In the genomic region with DNA sequence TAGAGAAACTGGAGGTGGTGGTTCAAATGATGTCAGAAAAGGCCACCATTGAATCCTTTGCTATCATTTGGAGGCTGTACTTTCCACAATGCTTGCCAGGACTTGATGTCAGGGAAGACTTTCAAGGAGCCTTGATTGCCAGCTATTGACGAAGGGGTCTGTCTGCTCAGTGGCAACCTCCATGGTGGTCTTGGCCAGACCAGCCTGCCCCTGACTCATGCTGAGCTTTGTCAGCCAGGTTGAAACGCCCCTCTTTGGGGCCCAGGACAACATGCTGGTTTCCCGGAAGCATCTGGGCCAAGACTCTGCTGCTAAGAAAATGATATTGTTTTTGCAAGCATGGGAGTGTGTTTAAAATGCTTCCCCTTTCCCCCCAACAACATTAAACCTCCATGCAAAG, we compare ENCODE assay signal across 22 cellular contexts. TPM values are rescaled to one million over a fixed set of nuclear protein-coding genes. Genes with fewer than 3 reads are reported as not detected.
DNase-seq lines count a peak whose midpoint lies in the region; ATAC-seq, FAIRE-seq and TF ChIP-seq lines count a peak whose summit lies in the region.
"Had no signal": no experiment of that assay in that cellular context is flagged by ENCODE, and none has a peak within 500 bp of the region (broad histone marks: within the 10 kb centered on the region; RNA-seq: fewer than 3 reads in every experiment).

No MANE protein-coding gene starts in this region.

- TF ChIP-seq POLR2A in endothelial cell of umbilical vein (IDR thresholded peaks at IDR 0.05; ENCODE audit: low read depth, low read length) (no peak), prostate gland (IDR thresholded peaks at IDR 0.05) (no peak)

- peak overlapping the region; percentile 65 for H3K27ac Mint-ChIP-seq in WTC11
- H3K27ac Mint-ChIP-seq in osteocyte (ENCODE audit: unreplicated experiment): peak overlapping the region; percentile 48
- H3K27ac Mint-ChIP-seq: CD4-positive, alpha-beta memory T cell had no signal

- dilution Hi-C loops in endothelial cell of umbilical vein (cut with MboI; ENCODE audit: extremely low pct_ligation_motif_present, low sequenced_read_pairs): no loop called here

- CTCF ChIA-PET in WTC11 (lab: Charles Lee) (no interaction called here), endothelial cell of umbilical vein (lab: Charles Lee) (no interaction called here)

- DNase-seq in WTC11 (ENCODE audit: low spot score) (no peak), endothelial cell of umbilical vein (ENCODE audit: low read depth, low spot score) (peak; percentile 77), iPS-NIHi7 (ENCODE audit: extremely low spot score) (peak; percentile 20), osteocyte (ENCODE audit: extremely low spot score, unreplicated experiment) (no peak), kidney (no peak), UCSD-AML1 (lab: John Stamatoyannopoulos, UW; ENCODE audit: unreplicated experiment) (no peak), prostate gland (ENCODE audit: low spot score) (no peak)
- DNase-seq: BE2C; CD4-positive, alpha-beta memory T cell; DMS79 treated with DMSO at 0.1 percent for 48 hours; IMR-90; Kasumi-1; NCI-H1417; NCI-H2029 treated with DMSO at 0.1 percent for 48 hours; NCI-H510A treated with DMSO at 0.1 percent for 48 hours; Peyer's patch; SHP77 treated with DMSO at 0.1 percent for 48 hours had no signal

- intact Hi-C loops in endothelial cell of umbilical vein (cut with micrococcal nuclease) (loop anchor here (1.0 kb wide), 1 partner anchor 8 kb away; no protein-coding TSS in a partner anchor), kidney (cut with DNase I) (no loop called here), prostate gland (cut with DNase I) (no loop called here)

- H3K9me3 Mint-ChIP-seq in WTC11 (peaks cover 14% of the 10 kb centered on the region), osteocyte (ENCODE audit: unreplicated experiment) (no peaks in the 10 kb centered on the region)

- POLR2A ChIA-PET in WTC11 (lab: Charles Lee) (no interaction called here), endothelial cell of umbilical vein (lab: Charles Lee) (no interaction called here)

- FAIRE-seq in endothelial cell of umbilical vein (lab: Jason Lieb, UNC) (peak; percentile 72), kidney (lab: Jason Lieb, UNC) (no peak)
- FAIRE-seq: D721Med, G401.6, GM12891, GM19239 had no signal

- no peaks in the 10 kb centered on the region for H4K20me1 ChIP-seq in endothelial cell of umbilical vein (replicated peaks; ENCODE audit: control insufficient read depth, extremely low read depth, insufficient read depth, low read length)

- ATAC-seq in WTC11 (no peak), HG02763 (IDR thresholded peaks at IDR 0.05; ENCODE audit: unreplicated experiment) (no peak)

- TF ChIP-seq CTCF in WTC11 (IDR thresholded peaks at IDR 0.05): no peak
- TF ChIP-seq CTCF in endothelial cell of umbilical vein (IDR thresholded peaks at IDR 0.05; ENCODE audit: extremely low read depth in 1 of 2, insufficient read depth in 1 of 2, low read depth in 1 of 2, low read length in 2 of 2): no peak
- TF ChIP-seq CTCF in osteocyte (IDR thresholded peaks at IDR 0.05): no peak
- no peak for TF ChIP-seq CTCF in kidney (IDR thresholded peaks at IDR 0.05; ENCODE audit: borderline replicate concordance, extremely low read depth, insufficient read depth)
- no peak for TF ChIP-seq CTCF in prostate gland (IDR thresholded peaks at IDR 0.05)

- H3K36me3 ChIP-seq in endothelial cell of umbilical vein (ENCODE audit: control insufficient read depth in 2 of 2, extremely low read depth in 1 of 2, insufficient read depth in 2 of 2, low read length in 2 of 2): no peaks in the 10 kb centered on the region
- peaks cover 1 to 4% of the 10 kb centered on the region in 2 donors for H3K36me3 ChIP-seq in kidney (ENCODE audit: control insufficient read depth in 1 of 2, insufficient read depth in 2 of 2, low read length in 2 of 2)
- H3K36me3 ChIP-seq in prostate gland: no peaks in the 10 kb centered on the region
- H3K36me3 ChIP-seq: BE2C, Peyer's patch had no signal

- 57% methylated on average over 3 of the region's 3 CpGs for WGBS in prostate gland

- H3K4me3 ChIP-seq in endothelial cell of umbilical vein (replicated peaks in 1 of 3; ENCODE audit: insufficient read depth in 1 of 3, low read depth in 1 of 3, low read length in 3 of 3) (no peak overlapping the region), kidney (ENCODE audit: low read length in 2 of 2) (no peak overlapping the region), prostate gland (no peak overlapping the region)
- H3K4me3 ChIP-seq: Peyer's patch had no signal

- no peak overlapping the region for H3K4me2 ChIP-seq in endothelial cell of umbilical vein (ENCODE audit: insufficient read depth, low read length)

- peaks cover 7% of the 10 kb centered on the region for H3K4me1 ChIP-seq in endothelial cell of umbilical vein (ENCODE audit: control insufficient read depth, extremely low read depth, insufficient read depth, low read length)
- H3K4me1 ChIP-seq in kidney (ENCODE audit: control insufficient read depth in 1 of 2, insufficient read depth in 1 of 2, low read depth in 1 of 2, low read length in 2 of 2): peaks cover 5 to 10% of the 10 kb centered on the region in 2 donors
- no peaks in the 10 kb centered on the region for H3K4me1 ChIP-seq in prostate gland (replicated peaks)
- H3K4me1 ChIP-seq: BE2C, Peyer's patch had no signal

- no peaks in the 10 kb centered on the region for H3K9me1 ChIP-seq in endothelial cell of umbilical vein (replicated peaks; ENCODE audit: control insufficient read depth, extremely low read depth, insufficient read depth, low read length)

- H3K9me3 ChIP-seq in endothelial cell of umbilical vein (replicated peaks; ENCODE audit: control insufficient read depth, insufficient read depth, low read length) (no peaks in the 10 kb centered on the region), kidney (ENCODE audit: control insufficient read depth in 1 of 2, low read length in 2 of 2) (no peaks in the 10 kb centered on the region), prostate gland (no peaks in the 10 kb centered on the region)
- H3K9me3 ChIP-seq: BE2C, Peyer's patch had no signal

- H3K27me3 Mint-ChIP-seq in WTC11 (ENCODE audit: low read depth): no peaks in the 10 kb centered on the region
- peaks cover 24% of the 10 kb centered on the region for H3K27me3 Mint-ChIP-seq in osteocyte (ENCODE audit: unreplicated experiment)

- no peaks in the 10 kb centered on the region for H3K79me2 ChIP-seq in endothelial cell of umbilical vein (ENCODE audit: control insufficient read depth, insufficient read depth, low read length)

- H3K36me3 Mint-ChIP-seq in WTC11 (peaks cover 26% of the 10 kb centered on the region), osteocyte (ENCODE audit: unreplicated experiment) (no peaks in the 10 kb centered on the region)
- H3K36me3 Mint-ChIP-seq: CD4-positive, alpha-beta memory T cell had no signal

- no peaks in the 10 kb centered on the region for H3K27me3 ChIP-seq in endothelial cell of umbilical vein (ENCODE audit: control insufficient read depth in 2 of 2, insufficient read depth in 2 of 2, low read length in 2 of 2)
- H3K27me3 ChIP-seq in prostate gland (replicated peaks; ENCODE audit: insufficient read depth): no peaks in the 10 kb centered on the region
- H3K27me3 ChIP-seq: Peyer's patch had no signal

- peaks cover 51% of the 10 kb centered on the region for H3K4me1 Mint-ChIP-seq in WTC11
- H3K4me1 Mint-ChIP-seq in osteocyte (ENCODE audit: unreplicated experiment): peaks cover 29% of the 10 kb centered on the region
- H3K4me1 Mint-ChIP-seq: CD4-positive, alpha-beta memory T cell had no signal

- H3K9ac ChIP-seq in endothelial cell of umbilical vein (replicated peaks; ENCODE audit: extremely low read depth, insufficient read depth, low read length) (no peak overlapping the region), kidney (ENCODE audit: low read length in 2 of 2) (no peak overlapping the region)

- H3K27ac ChIP-seq in endothelial cell of umbilical vein (ENCODE audit: insufficient read depth, low read depth, low read length) (no peak overlapping the region), kidney (ENCODE audit: low read depth in 2 of 2, low read length in 2 of 2) (no peak overlapping the region), prostate gland (no peak overlapping the region)
- H3K27ac ChIP-seq: Peyer's patch had no signal

- H3K4me3 Mint-ChIP-seq in WTC11: no peak overlapping the region
- no peak overlapping the region for H3K4me3 Mint-ChIP-seq in osteocyte (ENCODE audit: unreplicated experiment)
- H3K4me3 Mint-ChIP-seq: CD4-positive, alpha-beta memory T cell had no signal

- no peak overlapping the region for H2AFZ ChIP-seq in endothelial cell of umbilical vein (ENCODE audit: low read depth, low read length)

- BruUV-seq in endothelial cell of umbilical vein (replicated peaks; lab: Mats Ljungman, UMichigan): no TSS peak

TF ChIP-seq in endothelial cell of umbilical vein, 7 proteins besides CTCF, POLR2A, EP300 and RAD21:
- no peak for TF ChIP-seq EZH2 (IDR thresholded peaks at IDR 0.05; ENCODE audit: borderline replicate concordance, low read depth, low read length, severe bottlenecking)
- TF ChIP-seq FOS (IDR thresholded peaks at IDR 0.05; ENCODE audit: borderline replicate concordance, insufficient read depth, low read length): no peak
- no peak for TF ChIP-seq MAX (IDR thresholded peaks at IDR 0.05; ENCODE audit: insufficient read depth, insufficient read length)
- no peak for TF ChIP-seq POLR2AphosphoS5 (IDR thresholded peaks at IDR 0.05; ENCODE audit: insufficient read depth, low read depth, low read length)
- no peak for TF ChIP-seq GATA2 (IDR thresholded peaks at IDR 0.05; ENCODE audit: insufficient read depth, insufficient read length, low read depth, low read length)
- TF ChIP-seq MYC (IDR thresholded peaks at IDR 0.05; ENCODE audit: low read depth, low read length): no peak
- no peak for TF ChIP-seq JUN (IDR thresholded peaks at IDR 0.05; ENCODE audit: borderline replicate concordance, insufficient read depth, insufficient read length, low read depth)

RNA-seq across cellular contexts. Expression of gene CGNL1, which starts 26.7 kb away (rescaled TPM):
- 57.3 to 69.5 TPM (median 67.1 TPM) in 3 replicates for total RNA-seq in WTC11 (2021)
- 25.7 and 27.1 TPM in 2 replicates for total RNA-seq in endothelial cell of umbilical vein
- polyA plus RNA-seq in endothelial cell of umbilical vein: 5.9 and 6.9 TPM in 2 replicates
- polyA plus RNA-seq in endothelial cell of umbilical vein (2011; cell fraction: cytosol; rRNA removed): 8.8 and 9.0 TPM in 2 replicates
- 20.6 and 21.6 TPM in 2 replicates for polyA plus RNA-seq in endothelial cell of umbilical vein (2011; cell fraction: nucleus; rRNA removed)
- 10.4 and 16.7 TPM in 2 replicates for polyA plus RNA-seq in endothelial cell of umbilical vein (2012)
- 20.0 and 23.6 TPM in 2 replicates for polyA minus RNA-seq in endothelial cell of umbilical vein
- not detected for polyA minus RNA-seq in endothelial cell of umbilical vein (2011; cell fraction: cytosol; rRNA and poly(A)+ RNA removed)
- polyA minus RNA-seq in endothelial cell of umbilical vein (2011; cell fraction: nucleus; rRNA and poly(A)+ RNA removed): 21.5 and 22.7 TPM in 2 replicates
- 5.5 and 6.2 TPM in 2 replicates for total RNA-seq in osteocyte
- total RNA-seq in kidney: 81.5 TPM
- polyA plus RNA-seq in kidney (ENCODE audit: insufficient read depth, low read depth, low replicate concordance): 62.0 TPM
- 10 to 100 TPM; 49.0 to 65.6 TPM for total RNA-seq in prostate gland
- total RNA-seq: CD4-positive, alpha-beta memory T cell had no signal
- polyA plus RNA-seq: CD4-positive, alpha-beta memory T cell had no signal

Comparison
In these comparisons a context has a peak if more than half of its experiments do, and no peak if none do; other contexts are left out.
1. DNase-seq: peak in endothelial cell of umbilical vein (single experiment) and iPS-NIHi7 (single experiment); none in WTC11 (single experiment), osteocyte (single experiment), kidney (single experiment), UCSD-AML1 (single experiment) and prostate gland (single experiment).